In genomic region chr14:99519347-99519881, GRCh38 we compare ENCODE assay signal across 16 cellular contexts.
"Had no signal": no experiment of that assay in that cellular context is flagged by ENCODE, and none has a peak within 500 bp of the region (broad histone marks: within the 10 kb centered on the region; RNA-seq: fewer than 3 reads in every experiment).

No MANE protein-coding gene starts in this region.

- H3K36me3 ChIP-seq: ovary had no signal

- H3K27me3 Mint-ChIP-seq: activated naive CD8-positive, alpha-beta T cell had no signal

- H3K9me3 Mint-ChIP-seq: activated T-cell treated with anti-CD3 and anti-CD28 coated beads, Interleukin-2, amount 50 U/mL, for 72 hours had no signal

- H3K4me3 ChIP-seq: cardiac muscle cell, ovary, vagina had no signal

- DNase-seq: activated CD4-positive, alpha-beta T cell treated with anti-CD3 and anti-CD28 coated beads for 1 hour; activated CD8-positive, alpha-beta memory T cell treated with anti-CD3 and anti-CD28 coated beads for 24 hours; activated CD8-positive, alpha-beta memory T cell treated with anti-CD3 and anti-CD28 coated beads, Interleukin-2, amount 50 U/mL, for 48 hours; activated gamma-delta T cell; activated T-cell treated with anti-CD3 and anti-CD28 coated beads, Interleukin-2, amount 50 U/mL, for 72 hours; amniotic stem cell; stimulated activated CD4-positive, alpha-beta T cell treated with anti-CD3 and anti-CD28 coated beads, Interleukin-12 subunit alpha, Interleukin-12 subunit beta, amount 100 ng/mL, for 4 hours; stimulated activated CD4-positive, alpha-beta T cell treated with anti-CD3 and anti-CD28 coated beads, Interleukin-1b, Interleukin-23, amount 100 ng/mL, for 48 hours; stimulated activated CD8-positive, alpha-beta memory T cell treated with anti-CD3 and anti-CD28 coated beads, Interleukin-4, amount 100 ng/mL, for 48 hours; stimulated activated naive CD4-positive, alpha-beta T cell; SW 1271 had no signal

- H3K4me3 Mint-ChIP-seq: activated naive CD8-positive, alpha-beta T cell; activated T-cell treated with anti-CD3 and anti-CD28 coated beads, Interleukin-2, amount 50 U/mL, for 72 hours had no signal

- H3K27ac Mint-ChIP-seq: activated naive CD8-positive, alpha-beta T cell; activated T-cell treated with anti-CD3 and anti-CD28 coated beads, Interleukin-2, amount 50 U/mL, for 72 hours had no signal

- H3K9me3 ChIP-seq: ovary, vagina had no signal

- FAIRE-seq: frontal cortex had no signal

- H3K27me3 ChIP-seq: cardiac muscle cell, ovary, vagina had no signal

- H3K27ac ChIP-seq: cardiac muscle cell, ovary, vagina had no signal

- H3K36me3 Mint-ChIP-seq: activated naive CD8-positive, alpha-beta T cell had no signal
